In the genomic region with DNA sequence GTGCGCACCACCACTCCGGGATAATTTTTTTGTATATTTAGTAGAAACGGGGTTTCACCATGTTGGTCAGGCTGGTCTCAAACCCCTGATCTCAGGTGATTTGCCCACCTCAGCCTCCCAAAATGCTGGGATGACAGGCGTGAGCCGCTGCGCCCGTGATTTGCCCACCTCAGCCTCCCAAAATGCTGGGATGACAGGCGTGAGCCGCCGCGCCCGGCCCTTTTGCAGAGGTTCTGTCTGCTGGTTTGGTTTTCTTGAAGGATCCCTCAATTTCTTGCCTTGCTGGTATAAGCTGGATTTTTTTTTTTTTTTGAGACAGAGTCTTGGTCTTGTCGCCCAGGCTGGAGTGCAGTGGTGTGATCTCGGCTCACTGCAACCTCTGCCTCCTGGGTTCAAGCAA, we compare ENCODE assay signal across 8 cellular contexts. TPM values are rescaled to one million over a fixed set of nuclear protein-coding genes. Genes with fewer than 3 reads are reported as not detected.
DNase-seq lines count a peak whose midpoint lies in the region; ATAC-seq and TF ChIP-seq lines count a peak whose summit lies in the region.
"Not testable (repeated sequence)": the region's sequence is repeated elsewhere in the genome, so short reads cannot be mapped to it uniquely, and the experiment has no call there.

No MANE protein-coding gene starts in this region.

- H3K4me1 ChIP-seq in BLaER1 (peaks cover 83% of the 10 kb centered on the region), GM23338 (ENCODE audit: insufficient read depth) (peaks cover 15% of the 10 kb centered on the region)

- H3K9me3 Mint-ChIP-seq in GM23338; activated CD4-positive, alpha-beta T cell treated with anti-CD3 and anti-CD28 coated beads for 36 hours (ENCODE audit: low read depth); activated naive CD8-positive, alpha-beta T cell treated with anti-CD3 and anti-CD28 coated beads, Interleukin-2, amount 10 ng/mL, durations not matched to agents 7 days and 5 days; immature natural killer cell; natural killer cell treated with Interleukin-12 subunit alpha and Interleukin-12 subunit beta and Interleukin-15 and Interleukin-18, amount 100 ng/mL, for 72 hours; stimulated activated naive CD8-positive, alpha-beta T cell treated with anti-CD3 and anti-CD28 coated beads, Interleukin-15, Interleukin-2, amounts not matched to agents 100 ng/mL and 50 ng/mL, for 24 hours: not testable (repeated sequence)

- ATAC-seq in GM23338; activated CD4-positive, alpha-beta T cell treated with anti-CD3 and anti-CD28 coated beads for 36 hours; activated naive CD8-positive, alpha-beta T cell treated with anti-CD3 and anti-CD28 coated beads, Interleukin-2, amount 10 ng/mL, durations not matched to agents 7 days and 5 days (ENCODE audit: low read depth); natural killer cell treated with Interleukin-12 subunit alpha and Interleukin-12 subunit beta and Interleukin-15 and Interleukin-18, amount 100 ng/mL, for 72 hours: not testable (repeated sequence)

- H3K4me2 ChIP-seq in BLaER1: peak overlapping the region; percentile 69
- H3K4me2 ChIP-seq in GM23338: not testable (repeated sequence)

- H3K4me1 Mint-ChIP-seq in GM23338: peaks cover 34% of the 10 kb centered on the region
- H3K4me1 Mint-ChIP-seq in activated CD4-positive, alpha-beta T cell treated with anti-CD3 and anti-CD28 coated beads for 36 hours: peaks cover 60% of the 10 kb centered on the region
- peaks cover 35% of the 10 kb centered on the region for H3K4me1 Mint-ChIP-seq in activated naive CD8-positive, alpha-beta T cell treated with anti-CD3 and anti-CD28 coated beads, Interleukin-2, amount 10 ng/mL, durations not matched to agents 7 days and 5 days
- H3K4me1 Mint-ChIP-seq in immature natural killer cell: peaks cover 69 to 77% of the 10 kb centered on the region in 2 donors
- peaks cover 45 to 46% of the 10 kb centered on the region in 2 donors for H3K4me1 Mint-ChIP-seq in natural killer cell treated with Interleukin-12 subunit alpha and Interleukin-12 subunit beta and Interleukin-15 and Interleukin-18, amount 100 ng/mL, for 72 hours (ENCODE audit: low read depth in 2 of 2)
- peaks cover 65% of the 10 kb centered on the region for H3K4me1 Mint-ChIP-seq in stimulated activated naive CD8-positive, alpha-beta T cell treated with anti-CD3 and anti-CD28 coated beads, Interleukin-15, Interleukin-2, amounts not matched to agents 100 ng/mL and 50 ng/mL, for 24 hours (ENCODE audit: low read depth)

- peak overlapping the region; percentile 61; the same call in 1 of the 2 replicates for H3K27ac ChIP-seq in BLaER1
- H3K27ac ChIP-seq in GM23338 (ENCODE audit: low read depth): 0 out of 2 replicates have a peak overlapping the region, but pooled peaks have one; percentile 32
- peak overlapping the region; percentile 27; the same call in 1 of the 2 replicates for H3K27ac ChIP-seq in RWPE1

- H3K79me2 ChIP-seq in GM23338 (replicated peaks; ENCODE audit: insufficient read depth): peaks cover 100% of the 10 kb centered on the region

- not testable (repeated sequence) for H3K9me2 ChIP-seq in GM23338 (ENCODE audit: insufficient read depth)

- H3K36me3 ChIP-seq in BLaER1: peaks cover 41% of the 10 kb centered on the region
- H3K36me3 ChIP-seq in GM23338 (ENCODE audit: insufficient read depth): not testable (repeated sequence)

- not testable (repeated sequence) for H3K27me3 ChIP-seq in BLaER1; GM23338 (ENCODE audit: insufficient read depth)

- CTCF ChIA-PET in RWPE1 (lab: Yijun Ruan, JAX): interaction anchor here (0.5 kb wide), 1 partner anchor 10 kb away, joined by 4 read pairs; no protein-coding TSS in a partner anchor
- CTCF ChIA-PET in activated CD4-positive, alpha-beta T cell treated with anti-CD3 and anti-CD28 coated beads for 36 hours (lab: Charles Lee): interaction anchor here (2.3 kb wide), 1 partner anchor 45 kb away, joined by 10 read pairs; no protein-coding TSS in a partner anchor

- not testable (repeated sequence) for H3F3A ChIP-seq in GM23338 (replicated peaks; ENCODE audit: low read depth)

- not testable (repeated sequence) for DNase-seq in GM23338 (ENCODE audit: low spot score); RWPE1 (ENCODE audit: low spot score); activated CD4-positive, alpha-beta T cell treated with anti-CD3 and anti-CD28 coated beads for 36 hours; activated naive CD8-positive, alpha-beta T cell treated with anti-CD3 and anti-CD28 coated beads, Interleukin-2, amount 10 ng/mL, durations not matched to agents 7 days and 5 days; immature natural killer cell; natural killer cell treated with Interleukin-12 subunit alpha and Interleukin-12 subunit beta and Interleukin-15 and Interleukin-18, amount 100 ng/mL, for 72 hours (ENCODE audit: low spot score)

- H3K9me3 ChIP-seq in BLaER1: not testable (repeated sequence)

- H3K4me3 Mint-ChIP-seq in GM23338; activated CD4-positive, alpha-beta T cell treated with anti-CD3 and anti-CD28 coated beads for 36 hours; natural killer cell treated with Interleukin-12 subunit alpha and Interleukin-12 subunit beta and Interleukin-15 and Interleukin-18, amount 100 ng/mL, for 72 hours; stimulated activated naive CD8-positive, alpha-beta T cell treated with anti-CD3 and anti-CD28 coated beads, Interleukin-15, Interleukin-2, amounts not matched to agents 100 ng/mL and 50 ng/mL, for 24 hours: not testable (repeated sequence)
- H3K4me3 Mint-ChIP-seq in activated naive CD8-positive, alpha-beta T cell treated with anti-CD3 and anti-CD28 coated beads, Interleukin-2, amount 10 ng/mL, durations not matched to agents 7 days and 5 days: peak overlapping the region; percentile 39
- peak overlapping the region in 3 of 5 donors; percentile 36 to 96 (median 47) for H3K4me3 Mint-ChIP-seq in immature natural killer cell

- POLR2A ChIA-PET in RWPE1 (lab: Yijun Ruan, JAX; ENCODE audit: low non-redundant PET); activated CD4-positive, alpha-beta T cell treated with anti-CD3 and anti-CD28 coated beads for 36 hours (lab: Charles Lee): not testable (repeated sequence)
- POLR2A ChIA-PET in activated naive CD8-positive, alpha-beta T cell treated with anti-CD3 and anti-CD28 coated beads, Interleukin-2, amount 10 ng/mL, durations not matched to agents 7 days and 5 days (lab: Charles Lee): interaction anchor here (1.0 to 4.7 kb wide), 3 partner anchors 8 to 25 kb away, joined by 3 to 36 read pairs (median 4); a partner anchor contains a TSS

- not testable (repeated sequence) for H3K4me3 ChIP-seq in BLaER1, GM23338

- TF ChIP-seq CTCF in GM23338 (conservative IDR thresholded peaks at IDR 0.05; ENCODE audit: low read depth in 2 of 2); RWPE1 (conservative IDR thresholded peaks at IDR 0.05; ENCODE audit: low read depth): not testable (repeated sequence)

- not testable (repeated sequence) for H3K27me3 Mint-ChIP-seq in GM23338 (ENCODE audit: insufficient read depth, low read depth, poor library complexity); activated CD4-positive, alpha-beta T cell treated with anti-CD3 and anti-CD28 coated beads for 36 hours; activated naive CD8-positive, alpha-beta T cell treated with anti-CD3 and anti-CD28 coated beads, Interleukin-2, amount 10 ng/mL, durations not matched to agents 7 days and 5 days; immature natural killer cell (ENCODE audit: low read depth in 3 of 3); natural killer cell treated with Interleukin-12 subunit alpha and Interleukin-12 subunit beta and Interleukin-15 and Interleukin-18, amount 100 ng/mL, for 72 hours; stimulated activated naive CD8-positive, alpha-beta T cell treated with anti-CD3 and anti-CD28 coated beads, Interleukin-15, Interleukin-2, amounts not matched to agents 100 ng/mL and 50 ng/mL, for 24 hours

- intact Hi-C loops in activated CD4-positive, alpha-beta T cell treated with anti-CD3 and anti-CD28 coated beads for 36 hours (cut with DNase I, micrococcal nuclease): not testable (repeated sequence)

- peaks cover 19% of the 10 kb centered on the region for H3K36me3 Mint-ChIP-seq in GM23338 (ENCODE audit: low read depth)
- peaks cover 32% of the 10 kb centered on the region for H3K36me3 Mint-ChIP-seq in activated CD4-positive, alpha-beta T cell treated with anti-CD3 and anti-CD28 coated beads for 36 hours (ENCODE audit: low read depth)
- H3K36me3 Mint-ChIP-seq in activated naive CD8-positive, alpha-beta T cell treated with anti-CD3 and anti-CD28 coated beads, Interleukin-2, amount 10 ng/mL, durations not matched to agents 7 days and 5 days: peaks cover 22% of the 10 kb centered on the region
- not testable (repeated sequence) for H3K36me3 Mint-ChIP-seq in immature natural killer cell; natural killer cell treated with Interleukin-12 subunit alpha and Interleukin-12 subunit beta and Interleukin-15 and Interleukin-18, amount 100 ng/mL, for 72 hours
- H3K36me3 Mint-ChIP-seq in stimulated activated naive CD8-positive, alpha-beta T cell treated with anti-CD3 and anti-CD28 coated beads, Interleukin-15, Interleukin-2, amounts not matched to agents 100 ng/mL and 50 ng/mL, for 24 hours (ENCODE audit: low read depth): peaks cover 22% of the 10 kb centered on the region

- not testable (repeated sequence) for H3K27ac Mint-ChIP-seq in GM23338; activated naive CD8-positive, alpha-beta T cell treated with anti-CD3 and anti-CD28 coated beads, Interleukin-2, amount 10 ng/mL, durations not matched to agents 7 days and 5 days
- H3K27ac Mint-ChIP-seq in activated CD4-positive, alpha-beta T cell treated with anti-CD3 and anti-CD28 coated beads for 36 hours: peak overlapping the region; percentile 47
- peak overlapping the region in 5 of 6 donors; percentile 94 to 99 (median 96) for H3K27ac Mint-ChIP-seq in immature natural killer cell
- peak overlapping the region; percentile 60 to 93 for H3K27ac Mint-ChIP-seq in natural killer cell treated with Interleukin-12 subunit alpha and Interleukin-12 subunit beta and Interleukin-15 and Interleukin-18, amount 100 ng/mL, for 72 hours
- peak overlapping the region; percentile 36 for H3K27ac Mint-ChIP-seq in stimulated activated naive CD8-positive, alpha-beta T cell treated with anti-CD3 and anti-CD28 coated beads, Interleukin-15, Interleukin-2, amounts not matched to agents 100 ng/mL and 50 ng/mL, for 24 hours

- H3K9ac ChIP-seq in BLaER1: peak overlapping the region; percentile 56; the same call in 1 of the 2 replicates

- peaks cover 100% of the 10 kb centered on the region for H4K20me1 ChIP-seq in BLaER1
- peaks cover 33% of the 10 kb centered on the region for H4K20me1 ChIP-seq in GM23338 (replicated peaks; ENCODE audit: insufficient read depth)

- not testable (repeated sequence) for H2AFZ ChIP-seq in GM23338

RNA-seq across cellular contexts. Expression of a gene that starts 8.6 kb away (rescaled TPM):
- total RNA-seq in GM23338 (2014; rRNA removed; shearing (Covaris generic)): 160 and 177 TPM in 2 replicates
- polyA plus RNA-seq in GM23338 (2016; fragmentation: Nextera tagmentation; extraction: Ambion mirVana) (162 and 166 TPM in 2 replicates), immature natural killer cell (10 to 100 TPM; 14.1 to 62.7 (median 14.8) TPM)
- 10 to 100 TPM; 66.6 to 76.7 TPM for total RNA-seq in activated CD4-positive, alpha-beta T cell treated with anti-CD3 and anti-CD28 coated beads for 36 hours
- total RNA-seq in activated naive CD8-positive, alpha-beta T cell treated with anti-CD3 and anti-CD28 coated beads, Interleukin-2, amount 10 ng/mL, durations not matched to agents 7 days and 5 days: 100 to 1,000 TPM; 111 to 118 TPM
- total RNA-seq in natural killer cell treated with Interleukin-12 subunit alpha and Interleukin-12 subunit beta and Interleukin-15 and Interleukin-18, amount 100 ng/mL, for 72 hours: 100 to 1,000 TPM in 1 of 2 donors, 10 to 100 TPM in 1; 93.1 to 184 TPM

RNA-seq across cellular contexts. Expression of a gene that starts 21.9 kb away (rescaled TPM):
- 33.9 and 63.8 TPM in 2 replicates for total RNA-seq in GM23338 (2014; rRNA removed; shearing (Covaris generic))
- 33.5 and 36.6 TPM in 2 replicates for polyA plus RNA-seq in GM23338 (2016; fragmentation: Nextera tagmentation; extraction: Ambion mirVana)
- 10 to 100 TPM; 32.4 to 41.6 TPM for total RNA-seq in activated CD4-positive, alpha-beta T cell treated with anti-CD3 and anti-CD28 coated beads for 36 hours
- total RNA-seq in activated naive CD8-positive, alpha-beta T cell treated with anti-CD3 and anti-CD28 coated beads, Interleukin-2, amount 10 ng/mL, durations not matched to agents 7 days and 5 days: 10 to 100 TPM; 62.8 to 64.6 TPM
- 10 to 100 TPM; 39.1 to 60.7 (median 57.3) TPM for polyA plus RNA-seq in immature natural killer cell
- total RNA-seq in natural killer cell treated with Interleukin-12 subunit alpha and Interleukin-12 subunit beta and Interleukin-15 and Interleukin-18, amount 100 ng/mL, for 72 hours: 10 to 100 TPM; 56.6 to 64.7 TPM

RNA-seq across cellular contexts. Expression of a gene that starts 37.1 kb away (rescaled TPM):
- 50.3 and 58.5 TPM in 2 replicates for total RNA-seq in GM23338 (2014; rRNA removed; shearing (Covaris generic))
- 25.8 and 41.7 TPM in 2 replicates for polyA plus RNA-seq in GM23338 (2016; fragmentation: Nextera tagmentation; extraction: Ambion mirVana)
- total RNA-seq in activated CD4-positive, alpha-beta T cell treated with anti-CD3 and anti-CD28 coated beads for 36 hours: 10 to 100 TPM; 36.2 to 43.0 TPM
- total RNA-seq in activated naive CD8-positive, alpha-beta T cell treated with anti-CD3 and anti-CD28 coated beads, Interleukin-2, amount 10 ng/mL, durations not matched to agents 7 days and 5 days: 10 to 100 TPM; 31.3 to 33.0 TPM
- polyA plus RNA-seq in immature natural killer cell: 1 to 10 TPM; 1.5 to 7.0 (median 3.3) TPM
- total RNA-seq in natural killer cell treated with Interleukin-12 subunit alpha and Interleukin-12 subunit beta and Interleukin-15 and Interleukin-18, amount 100 ng/mL, for 72 hours: 10 to 100 TPM; 31.5 to 96.1 TPM

RNA-seq across cellular contexts. Expression of a gene that starts 48.7 kb away (rescaled TPM):
- 53.7 and 68.8 TPM in 2 replicates for total RNA-seq in GM23338 (2014; rRNA removed; shearing (Covaris generic))
- 44.5 and 48.8 TPM in 2 replicates for polyA plus RNA-seq in GM23338 (2016; fragmentation: Nextera tagmentation; extraction: Ambion mirVana)
- 10 to 100 TPM; 23.5 to 29.1 TPM for total RNA-seq in activated CD4-positive, alpha-beta T cell treated with anti-CD3 and anti-CD28 coated beads for 36 hours
- 10 to 100 TPM; 49.1 to 49.2 TPM for total RNA-seq in activated naive CD8-positive, alpha-beta T cell treated with anti-CD3 and anti-CD28 coated beads, Interleukin-2, amount 10 ng/mL, durations not matched to agents 7 days and 5 days
- 10 to 100 TPM; 21.4 to 32.4 (median 30.1) TPM for polyA plus RNA-seq in immature natural killer cell
- total RNA-seq in natural killer cell treated with Interleukin-12 subunit alpha and Interleukin-12 subunit beta and Interleukin-15 and Interleukin-18, amount 100 ng/mL, for 72 hours: 10 to 100 TPM; 32.5 to 78.0 TPM
